8 cellular contexts compared by ENCODE assay signal in the genomic region with DNA sequence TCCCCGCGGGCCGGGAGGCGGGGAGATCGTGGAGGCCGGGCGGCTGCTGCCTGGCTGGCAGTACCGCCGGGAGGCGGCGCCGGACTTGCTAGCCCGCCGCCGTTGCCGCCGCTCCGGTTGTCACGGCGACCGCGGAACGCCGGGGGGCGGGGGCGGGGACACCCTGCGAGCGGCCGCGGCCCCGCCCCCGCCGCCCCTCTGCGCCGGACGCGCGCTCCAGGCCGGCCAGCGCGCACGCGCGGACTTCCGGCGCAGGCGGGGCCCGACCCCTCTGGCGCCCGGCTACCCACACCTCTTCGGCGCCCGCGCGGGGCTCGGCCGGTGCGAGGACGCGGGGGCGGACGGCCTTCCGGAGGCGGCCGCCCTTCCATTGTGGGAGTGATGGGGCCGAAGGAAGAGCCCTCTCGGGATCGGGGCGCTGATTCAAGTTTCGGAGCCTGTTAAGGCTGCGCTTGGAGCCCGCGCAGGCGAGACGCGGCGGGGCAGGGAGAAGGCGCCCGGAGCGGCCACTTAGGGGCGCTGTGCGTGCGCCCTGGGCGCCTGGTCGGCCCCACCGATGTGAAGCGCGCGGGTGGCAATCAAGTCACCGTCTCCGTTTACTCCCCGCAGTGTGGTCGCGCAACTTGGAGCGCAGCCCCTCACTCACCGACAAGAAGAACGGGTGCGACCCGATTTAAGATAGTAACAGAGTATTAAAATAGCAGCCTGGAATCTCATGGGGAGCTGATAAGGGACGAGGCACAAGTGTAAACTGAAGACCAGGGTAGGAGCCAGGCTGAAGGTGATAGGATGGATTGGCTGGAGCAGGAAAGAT. TPM values are rescaled to one million over a fixed set of nuclear protein-coding genes. Genes with fewer than 3 reads are reported as not detected.
DNase-seq lines count a peak whose midpoint lies in the region; ATAC-seq, FAIRE-seq and TF ChIP-seq lines count a peak whose summit lies in the region.

No MANE protein-coding gene starts in this region.

- peak overlapping the region; percentile 73 for H3K4me3 Mint-ChIP-seq in Calu3 (ENCODE audit: low read depth, unreplicated experiment)
- peak overlapping the region; percentile 89 for H3K4me3 Mint-ChIP-seq in endothelial cell (ENCODE audit: unreplicated experiment)

- peak; percentile 90 for TF ChIP-seq CTCF in Calu3 (IDR thresholded peaks at IDR 0.05; ENCODE audit: unreplicated experiment)
- TF ChIP-seq CTCF in endothelial cell (IDR thresholded peaks at IDR 0.05; ENCODE audit: unreplicated experiment), result peak; percentile 40

- BruUV-seq in Calu3 (replicated peaks; lab: Mats Ljungman, UMichigan), result no TSS peak

- H3K27ac Mint-ChIP-seq in Calu3 (ENCODE audit: unreplicated experiment) (peak overlapping the region; percentile 77), endothelial cell (ENCODE audit: unreplicated experiment) (no peak overlapping the region)

- FAIRE-seq in HTR-8/SVneo (lab: Jason Lieb, UNC), result peak; percentile 72

- peaks cover 38% of the 10 kb centered on the region for H3K4me1 Mint-ChIP-seq in Calu3 (ENCODE audit: low read depth, unreplicated experiment)
- peaks cover 29% of the 10 kb centered on the region for H3K4me1 Mint-ChIP-seq in endothelial cell (ENCODE audit: unreplicated experiment)

- H3K36me3 Mint-ChIP-seq in Calu3 (ENCODE audit: insufficient read depth, unreplicated experiment) (peaks cover 34% of the 10 kb centered on the region), endothelial cell (ENCODE audit: low read depth, unreplicated experiment) (no peaks in the 10 kb centered on the region)

- DNase-seq in Calu3, result peak; percentile 99
- DNase-seq in HTR-8/SVneo (ENCODE audit: insufficient read length, low spot score), result peak; percentile 84
- peak; percentile 87 for DNase-seq in NOMO-1 treated with DMSO at 0.1 percent for 48 hours (lab: John Stamatoyannopoulos, UW; ENCODE audit: unreplicated experiment)
- DNase-seq in activated CD8-positive, alpha-beta memory T cell treated with anti-CD3 and anti-CD28 coated beads, Interleukin-2, amount 50 U/mL, for 24 hours (ENCODE audit: extremely low read depth), result peak; percentile 62
- DNase-seq in endothelial cell (ENCODE audit: low spot score), result peak; percentile 95
- DNase-seq in middle frontal gyrus (ENCODE audit: extremely low spot score, low spot score), result peak; percentile 85
- DNase-seq in stimulated activated CD8-positive, alpha-beta memory T cell treated with anti-CD3 and anti-CD28 coated beads, Interleukin-2, amount 100 ng/mL, for 1 hour (ENCODE audit: low read depth in 2 of 2), result peak; percentile 84 to 85

- H3K27me3 Mint-ChIP-seq in Calu3 (ENCODE audit: unreplicated experiment), result peaks cover 4% of the 10 kb centered on the region
- peaks cover 4% of the 10 kb centered on the region for H3K27me3 Mint-ChIP-seq in endothelial cell (ENCODE audit: unreplicated experiment)

- CTCF ChIA-PET in Calu3 (lab: Charles Lee), result interaction anchor here (0.6 to 1.2 kb wide), 5 partner anchors 46 to 824 kb away, joined by 3 to 5 read pairs (median 3); no protein-coding TSS in a partner anchor

- intact Hi-C loops in Calu3 (cut with micrococcal nuclease; ENCODE audit: unreplicated experiment), result loop anchor here (1.0 to 5.0 kb wide), 2 partner anchors 365 to 483 kb away; no protein-coding TSS in a partner anchor

- ATAC-seq in GM21381 (IDR thresholded peaks at IDR 0.05; ENCODE audit: unreplicated experiment), result peak; percentile 78

- peaks cover 6% of the 10 kb centered on the region for H3K9me3 Mint-ChIP-seq in Calu3 (ENCODE audit: low read depth, unreplicated experiment)
- no peaks in the 10 kb centered on the region for H3K9me3 Mint-ChIP-seq in endothelial cell (ENCODE audit: unreplicated experiment)

RNA-seq across cellular contexts. Expression of gene DPY19L1, which starts 0.4 kb away (rescaled TPM):
- total RNA-seq in Calu3 (2022), result 88.1 and 90.4 TPM in 2 replicates
- total RNA-seq in endothelial cell (ENCODE audit: unreplicated experiment), result 33.6 TPM

Comparison
In these comparisons a context has a peak if more than half of its experiments do, and no peak if none do; other contexts are left out.
1. Peak in every context shown above with its lines: DNase-seq and ATAC-seq.